ENCODE assay signal across 26 cellular contexts in genomic region chr15:87828608-87829007, GRCh38.
"Had no signal": no experiment of that assay in that cellular context is flagged by ENCODE, and none has a peak within 500 bp of the region (broad histone marks: within the 10 kb centered on the region; RNA-seq: fewer than 3 reads in every experiment).

No MANE protein-coding gene starts in this region.

- FAIRE-seq: small intestine, urothelium cell line had no signal

- H2AFZ ChIP-seq: parathyroid adenoma had no signal

- H3K27ac ChIP-seq: ovary, parathyroid adenoma, psoas muscle, sigmoid colon, stomach, thoracic aorta, thyroid gland, tibial nerve, upper lobe of left lung, vagina had no signal

- ATAC-seq: naive thymus-derived CD8-positive, alpha-beta T cell; natural killer cell treated with Interleukin-12 subunit alpha and Interleukin-12 subunit beta and Interleukin-15 and Interleukin-18, amount 100 ng/mL, for 72 hours; psoas muscle; stimulated activated effector memory CD8-positive, alpha-beta T cell treated with anti-CD3 and anti-CD28 coated beads, Interleukin-12 subunit alpha, Interleukin-12 subunit beta, amount 100 ng/mL, for 72 hours; stimulated activated naive B cell treated with anti-CD40 and anti-IgM and Interleukin-4, amounts not matched to agents 10 μg/mL and 1 μg/mL and 100 μg/mL, for 72 hours had no signal

- H3K4me3 ChIP-seq: ovary, psoas muscle, sigmoid colon, stomach, thoracic aorta, thyroid gland, tibial nerve, upper lobe of left lung, vagina had no signal

- H3K9me3 ChIP-seq: ovary, psoas muscle, sigmoid colon, stomach, thoracic aorta, thyroid gland, tibial nerve, upper lobe of left lung, vagina had no signal

- H3K4me1 ChIP-seq: parathyroid adenoma, psoas muscle, sigmoid colon, stomach, thyroid gland, tibial nerve, upper lobe of left lung, vagina had no signal

- H3K36me3 ChIP-seq: ovary, sigmoid colon, stomach, thoracic aorta, thyroid gland, tibial nerve, upper lobe of left lung, vagina had no signal

- H3K9ac ChIP-seq: parathyroid adenoma had no signal

- H3K79me2 ChIP-seq: parathyroid adenoma had no signal

- H3K27me3 ChIP-seq: ovary, sigmoid colon, stomach, thyroid gland, tibial nerve, upper lobe of left lung, vagina had no signal

- DNase-seq: naive thymus-derived CD8-positive, alpha-beta T cell; nephron progenitor cell; occipital lobe; ovary; posterior cingulate gyrus; psoas muscle; right cardiac atrium; sigmoid colon; small intestine; stimulated activated CD4-positive, alpha-beta T cell treated with anti-CD3 and anti-CD28 coated beads, Interleukin-15, amount 100 ng/mL, for 24 hours; stimulated activated CD4-positive, alpha-beta T cell treated with anti-CD3 and anti-CD28 coated beads, Interleukin-2, amount 100 ng/mL, for 24 hours; stimulated activated CD4-positive, alpha-beta T cell treated with anti-CD3 and anti-CD28 coated beads, Interleukin-2, amount 100 ng/mL, for 48 hours; stimulated activated CD4-positive, alpha-beta T cell treated with anti-CD3 and anti-CD28 coated beads, Interleukin-4, amount 100 ng/mL, for 24 hours; stimulated activated naive B cell treated with anti-CD40 and anti-IgM and Interleukin-4, amounts not matched to agents 10 μg/mL and 1 μg/mL and 100 μg/mL, for 72 hours; stimulated activated naive CD4-positive, alpha-beta T cell treated with Interleukin-2 at 50 U/mL for 16 hours; stomach; thyroid gland; trophoblast cell; upper lobe of left lung had no signal
